Comparison of ENCODE assay signal across 22 cellular contexts in the genomic region with DNA sequence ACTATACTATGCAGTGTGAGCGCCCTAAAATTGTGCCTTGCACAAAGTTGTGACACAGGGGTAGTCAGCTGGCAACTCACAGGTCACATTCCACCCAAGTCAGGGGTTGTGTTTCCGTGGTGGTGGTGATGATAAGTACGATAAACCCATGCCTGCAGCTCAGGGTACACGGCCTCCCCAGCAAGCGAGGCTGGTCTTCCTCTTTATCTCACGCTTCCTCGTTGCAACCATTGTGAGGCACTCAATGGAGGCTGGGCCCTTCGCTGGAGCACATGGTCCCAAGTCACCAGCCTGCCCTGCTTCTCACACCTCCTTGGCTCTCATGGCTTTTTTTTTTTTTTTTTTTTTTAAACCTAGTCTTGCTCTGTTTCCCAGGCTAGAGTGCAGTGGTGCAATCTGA.
"Had no signal": no experiment of that assay in that cellular context is flagged by ENCODE, and none has a peak within 500 bp of the region (broad histone marks: within the 10 kb centered on the region; RNA-seq: fewer than 3 reads in every experiment).

No MANE protein-coding gene starts in this region.

- H3K4me3 Mint-ChIP-seq: effector memory CD8-positive, alpha-beta T cell; memory B cell; mesothelial cell of epicardium; natural killer cell treated with Interleukin-12 subunit alpha and Interleukin-12 subunit beta and Interleukin-15 and Interleukin-18, amount 100 ng/mL, for 72 hours; neural crest cell; stimulated activated memory B cell treated with anti-CD40 and anti-IgM and Interleukin-4, amounts not matched to agents 10 μg/mL and 1 μg/mL and 100 μg/mL, for 72 hours; stimulated activated naive CD8-positive, alpha-beta T cell treated with anti-CD3 and anti-CD28 coated beads, Interleukin-15, Interleukin-2, amounts not matched to agents 100 ng/mL and 50 ng/mL, for 24 hours had no signal

- H3K27ac ChIP-seq: colonic mucosa, esophagus squamous epithelium, parathyroid adenoma, prostate gland, right atrium auricular region, sigmoid colon, thoracic aorta, transverse colon, vagina had no signal

- DNase-seq: colonic mucosa; effector memory CD8-positive, alpha-beta T cell; erythroblast; esophagus squamous epithelium; mucosa of descending colon; naive B cell; sigmoid colon; stimulated activated CD4-positive, alpha-beta T cell treated with anti-CD3 and anti-CD28 coated beads, Interleukin-2, amount 100 ng/mL, for 24 hours; stimulated activated CD4-positive, alpha-beta T cell treated with anti-CD3 and anti-CD28 coated beads, Interleukin-4, amount 100 ng/mL, for 24 hours; transverse colon had no signal

- ATAC-seq: effector memory CD8-positive, alpha-beta T cell; mucosa of descending colon; natural killer cell treated with Interleukin-12 subunit alpha and Interleukin-12 subunit beta and Interleukin-15 and Interleukin-18, amount 100 ng/mL, for 72 hours; stimulated activated memory B cell treated with anti-CD40 and anti-IgM and Interleukin-4, amounts not matched to agents 10 μg/mL and 1 μg/mL and 100 μg/mL, for 72 hours had no signal

- H3K4me3 ChIP-seq: colonic mucosa, esophagus squamous epithelium, lung, mucosa of descending colon, prostate gland, right atrium auricular region, sigmoid colon, thoracic aorta, transverse colon, vagina had no signal

- H3K9ac ChIP-seq: parathyroid adenoma had no signal

- H3K36me3 ChIP-seq: colonic mucosa, esophagus squamous epithelium, prostate gland, right atrium auricular region, sigmoid colon, thoracic aorta, transverse colon, vagina had no signal

- H2AFZ ChIP-seq: parathyroid adenoma had no signal

- H3K27me3 Mint-ChIP-seq: effector memory CD8-positive, alpha-beta T cell; memory B cell; naive B cell; natural killer cell treated with Interleukin-12 subunit alpha and Interleukin-12 subunit beta and Interleukin-15 and Interleukin-18, amount 100 ng/mL, for 72 hours; stimulated activated memory B cell treated with anti-CD40 and anti-IgM and Interleukin-4, amounts not matched to agents 10 μg/mL and 1 μg/mL and 100 μg/mL, for 72 hours; stimulated activated naive CD8-positive, alpha-beta T cell treated with anti-CD3 and anti-CD28 coated beads, Interleukin-15, Interleukin-2, amounts not matched to agents 100 ng/mL and 50 ng/mL, for 24 hours had no signal

- H3K27ac Mint-ChIP-seq: memory B cell; mesothelial cell of epicardium; natural killer cell treated with Interleukin-12 subunit alpha and Interleukin-12 subunit beta and Interleukin-15 and Interleukin-18, amount 100 ng/mL, for 72 hours; stimulated activated naive CD8-positive, alpha-beta T cell treated with anti-CD3 and anti-CD28 coated beads, Interleukin-15, Interleukin-2, amounts not matched to agents 100 ng/mL and 50 ng/mL, for 24 hours had no signal

- H3K9me3 ChIP-seq: colonic mucosa, esophagus squamous epithelium, mucosa of descending colon, prostate gland, right atrium auricular region, sigmoid colon, thoracic aorta, transverse colon, vagina had no signal

- H3K27me3 ChIP-seq: colonic mucosa, esophagus squamous epithelium, right atrium auricular region, sigmoid colon, transverse colon, vagina had no signal

- H3K4me1 Mint-ChIP-seq: mesothelial cell of epicardium had no signal

- H3K9me3 Mint-ChIP-seq: effector memory CD8-positive, alpha-beta T cell; memory B cell; mesothelial cell of epicardium; natural killer cell treated with Interleukin-12 subunit alpha and Interleukin-12 subunit beta and Interleukin-15 and Interleukin-18, amount 100 ng/mL, for 72 hours; neural crest cell; stimulated activated memory B cell treated with anti-CD40 and anti-IgM and Interleukin-4, amounts not matched to agents 10 μg/mL and 1 μg/mL and 100 μg/mL, for 72 hours; stimulated activated naive CD8-positive, alpha-beta T cell treated with anti-CD3 and anti-CD28 coated beads, Interleukin-15, Interleukin-2, amounts not matched to agents 100 ng/mL and 50 ng/mL, for 24 hours had no signal

- H3K4me1 ChIP-seq: colonic mucosa, prostate gland, right atrium auricular region, vagina had no signal

- H3K36me3 Mint-ChIP-seq: mesothelial cell of epicardium; natural killer cell treated with Interleukin-12 subunit alpha and Interleukin-12 subunit beta and Interleukin-15 and Interleukin-18, amount 100 ng/mL, for 72 hours had no signal
